Comparison of ENCODE assay signal across 11 cellular contexts in the genomic region with DNA sequence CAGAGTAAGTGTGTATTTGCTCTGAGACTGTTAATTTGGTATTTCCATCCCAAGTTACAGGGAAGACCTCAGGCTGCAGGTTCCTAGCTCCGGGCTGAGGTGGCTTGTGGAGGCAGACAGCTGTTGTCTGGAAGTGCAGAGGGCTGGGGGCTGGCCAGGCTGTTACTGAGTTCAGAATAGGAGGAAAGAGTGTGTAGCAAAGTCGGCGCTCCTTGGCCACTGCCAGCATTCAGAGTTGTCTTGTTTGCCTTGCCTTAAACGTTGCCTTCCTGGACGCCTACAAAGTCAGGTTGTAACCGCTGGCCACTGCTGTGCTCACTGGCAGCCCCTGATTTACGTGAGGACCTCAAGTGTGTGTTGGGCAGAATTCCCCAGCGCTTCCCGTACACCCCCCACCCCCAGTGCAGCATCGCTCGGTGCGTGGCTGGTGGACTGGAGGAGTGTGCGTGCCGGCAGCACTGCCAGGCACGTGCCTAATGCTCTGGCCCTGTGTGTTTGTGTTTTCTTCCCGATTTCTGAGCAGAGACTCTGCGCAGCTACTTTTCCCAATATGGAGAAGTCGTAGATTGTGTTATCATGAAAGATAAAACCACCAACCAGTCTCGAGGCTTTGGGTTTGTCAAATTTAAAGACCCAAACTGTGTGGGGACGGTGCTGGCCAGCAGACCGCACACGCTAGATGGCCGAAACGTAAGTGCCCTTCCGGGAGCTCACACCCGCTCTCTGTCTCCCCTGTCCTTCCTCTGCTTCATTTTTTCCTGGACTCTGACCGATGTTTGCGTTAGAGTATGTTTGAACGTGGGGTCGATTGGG. TPM values are rescaled to one million over a fixed set of nuclear protein-coding genes. Genes with fewer than 3 reads are reported as not detected.
DNase-seq lines count a peak whose midpoint lies in the region; ATAC-seq, FAIRE-seq and TF ChIP-seq lines count a peak whose summit lies in the region.
"Had no signal": no experiment of that assay in that cellular context is flagged by ENCODE, and none has a peak within 500 bp of the region (broad histone marks: within the 10 kb centered on the region; RNA-seq: fewer than 3 reads in every experiment).

No MANE protein-coding gene starts in this region.

- H3K9ac ChIP-seq in GM12878 (ENCODE audit: control insufficient read depth, insufficient read depth, low read length), result no peak overlapping the region
- H3K9ac ChIP-seq in skeletal muscle tissue (ENCODE audit: low read depth in 1 of 3, low read length in 3 of 3), result peak overlapping the region in 2 of 3 donors; percentile 17 to 50

- no peak overlapping the region for H3K27ac ChIP-seq in GM12878 (ENCODE audit: control insufficient read depth, insufficient read depth)
- peak overlapping the region; percentile 99 for H3K27ac ChIP-seq in hepatocyte
- peak overlapping the region; percentile 23 for H3K27ac ChIP-seq in skeletal muscle tissue (ENCODE audit: low read depth, low read length)

- in situ Hi-C loops in GM12878 (cut with MboI), result no loop called here

- RAD21 ChIA-PET in GM12878 (lab: Charles Lee; ENCODE audit: unreplicated experiment), result no interaction called here

- H3K27ac Mint-ChIP-seq in HFFc6 (peak overlapping the region; percentile 70), T-cell (no peak overlapping the region)

- TF ChIP-seq RAD21 in GM12878 (IDR thresholded peaks at IDR 0.05; ENCODE audit: insufficient read depth, low read depth, low read length), result no peak

- POLR2A ChIA-PET in GM12878 (lab: Charles Lee), result no interaction called here
- POLR2A ChIA-PET in T-cell (lab: Charles Lee), result no interaction called here

- BruUV-seq in GM12878 (replicated peaks; lab: Mats Ljungman, UMichigan), result no TSS peak

- WGBS in GM12878 (ENCODE audit: insufficient coverage, insufficient replicate concordance, low lambda C conversion rate, missing lambda C conversion rate), result 92% methylated on average over 30 of the region's 30 CpGs
- WGBS in hepatocyte (ENCODE audit: low lambda C conversion rate, missing lambda C conversion rate), result 72% methylated on average over 30 of the region's 30 CpGs

- H3K27me3 Mint-ChIP-seq in HFFc6 (ENCODE audit: insufficient read depth) (no peaks in the 10 kb centered on the region), T-cell (no peaks in the 10 kb centered on the region)

- H3K36me3 Mint-ChIP-seq in HFFc6 (ENCODE audit: low read depth), result peaks cover 18% of the 10 kb centered on the region
- peaks cover 27% of the 10 kb centered on the region for H3K36me3 Mint-ChIP-seq in T-cell

- H3K27me3 ChIP-seq in GM12878 (replicated peaks in 1 of 2; ENCODE audit: control insufficient read depth in 2 of 2, insufficient read depth in 2 of 2, low read length in 1 of 2), result no peaks in the 10 kb centered on the region
- no peaks in the 10 kb centered on the region for H3K27me3 ChIP-seq in hepatocyte
- no peaks in the 10 kb centered on the region for H3K27me3 ChIP-seq in skeletal muscle tissue (ENCODE audit: control insufficient read depth in 3 of 3, insufficient read depth in 3 of 3, low read length in 3 of 3)

- FAIRE-seq in GM12878 (lab: Jason Lieb, UNC), result no peak

- ATAC-seq in GM12878 (no peak), T-cell (replicated peaks in 1 of 4) (no peak)

- H3K4me1 ChIP-seq in GM12878 (ENCODE audit: control insufficient read depth, insufficient read depth, low read length) (peaks cover 19% of the 10 kb centered on the region), hepatocyte (ENCODE audit: insufficient read depth) (peaks cover 43% of the 10 kb centered on the region), skeletal muscle tissue (ENCODE audit: control insufficient read depth in 3 of 3, insufficient read depth in 3 of 3, low read length in 3 of 3) (peaks cover 50 to 72% (median 67%) of the 10 kb centered on the region in 3 donors)

- H3K79me2 ChIP-seq in GM12878 (ENCODE audit: control insufficient read depth, insufficient read depth, low read length), result peaks cover 51% of the 10 kb centered on the region
- H3K79me2 ChIP-seq in hepatocyte, result peaks cover 90% of the 10 kb centered on the region

- H3K9me3 Mint-ChIP-seq in HFFc6, result no peaks in the 10 kb centered on the region
- H3K9me3 Mint-ChIP-seq in T-cell, result no peaks in the 10 kb centered on the region

- TF ChIP-seq CTCF in HFFc6 (IDR thresholded peaks at IDR 0.05) (no peak), GM12878 (IDR thresholded peaks at IDR 0.05 in 2 of 3, conservative IDR thresholded peaks at IDR 0.05 in 1 of 3; ENCODE audit: control insufficient read depth in 2 of 3, extremely low read depth in 1 of 3, insufficient read depth in 1 of 3, low read depth in 3 of 3, low read length in 3 of 3) (no peak), hepatocyte (IDR thresholded peaks at IDR 0.05; ENCODE audit: poor library complexity) (no peak)

- H3K9me3 ChIP-seq in GM12878 (replicated peaks; ENCODE audit: control insufficient read depth, insufficient read depth, low read length) (no peaks in the 10 kb centered on the region), hepatocyte (ENCODE audit: low read depth) (no peaks in the 10 kb centered on the region), skeletal muscle tissue (ENCODE audit: control insufficient read depth in 3 of 3, low read length in 3 of 3) (no peaks in the 10 kb centered on the region)

- intact Hi-C loops in GM12878 (cut with micrococcal nuclease; ENCODE audit: unreplicated experiment), result no loop called here

- SMC1A ChIA-PET in GM12878 (lab: Charles Lee; ENCODE audit: uncharacterized antibody, unreplicated experiment), result no interaction called here

- H4K20me1 ChIP-seq in GM12878 (ENCODE audit: control insufficient read depth, insufficient read depth), result peaks cover 11% of the 10 kb centered on the region
- peaks cover 55% of the 10 kb centered on the region for H4K20me1 ChIP-seq in hepatocyte (ENCODE audit: insufficient read depth, poor library complexity, severe bottlenecking)

- no peak overlapping the region for H3K4me2 ChIP-seq in GM12878 (ENCODE audit: control insufficient read depth, insufficient read depth)
- H3K4me2 ChIP-seq in hepatocyte, result peak overlapping the region; percentile 75

- H3K4me3 Mint-ChIP-seq in HFFc6, result peak overlapping the region; percentile 24; the same call in 1 of the 2 replicates
- peak overlapping the region in 1 of 3 donors; percentile 27 for H3K4me3 Mint-ChIP-seq in T-cell

- H3K4me1 Mint-ChIP-seq in HFFc6 (ENCODE audit: low read depth) (peaks cover 26% of the 10 kb centered on the region), T-cell (peaks cover 36 to 49% (median 49%) of the 10 kb centered on the region in 3 donors)

- H3K9me2 ChIP-seq in hepatocyte (replicated peaks; ENCODE audit: insufficient read depth), result no peaks in the 10 kb centered on the region

- H3K36me3 ChIP-seq in GM12878 (ENCODE audit: control insufficient read depth in 2 of 2, insufficient read depth in 2 of 2, low read length in 1 of 2), result peaks cover 28 to 42% of the 10 kb centered on the region in 2 experiments; a peak in 3 of 4 replicates
- H3K36me3 ChIP-seq in hepatocyte (replicated peaks; ENCODE audit: insufficient read depth, low read depth), result no peaks in the 10 kb centered on the region
- peaks cover 35 to 40% (median 37%) of the 10 kb centered on the region in 3 donors for H3K36me3 ChIP-seq in skeletal muscle tissue (ENCODE audit: control insufficient read depth in 3 of 3, insufficient read depth in 3 of 3, low read length in 3 of 3)

- TF ChIP-seq EP300 in GM12878 (IDR thresholded peaks at IDR 0.05; ENCODE audit: borderline replicate concordance in 1 of 2, control insufficient read depth in 1 of 2, low read depth in 2 of 2, low read length in 2 of 2), result no peak

- CTCF ChIA-PET in GM12878 (lab: Yijun Ruan, JAX) (no interaction called here), T-cell (lab: Charles Lee) (no interaction called here)

- no peak overlapping the region for H3K4me3 ChIP-seq in GM12878
- H3K4me3 ChIP-seq in hepatocyte, result no peak overlapping the region
- H3K4me3 ChIP-seq in skeletal muscle tissue (ENCODE audit: low read length in 3 of 3), result peak overlapping the region in 2 of 3 donors; percentile 22 to 37

- peak; percentile 44; the same call in 1 of the 2 replicates for TF ChIP-seq POLR2A in GM12878 (IDR thresholded peaks at IDR 0.05; ENCODE audit: low read depth, low read length)

- no peak for DNase-seq in HFFc6
- DNase-seq in GM12878 (ENCODE audit: low read depth, low spot score), result no peak
- no peak for DNase-seq in hepatocyte (ENCODE audit: low spot score)
- no peak for DNase-seq in MV-4-11 (lab: John Stamatoyannopoulos, UW)
- no peak for DNase-seq in T-cell
- no peak for DNase-seq in epidermal melanocyte (ENCODE audit: insufficient read length, low spot score)
- DNase-seq in islet precursor cell, result no peak
- DNase-seq: COR-L47, cortex of kidney, NCI-H345 had no signal

- H2AFZ ChIP-seq in GM12878 (ENCODE audit: control insufficient read depth, low read depth, low read length), result no peak overlapping the region
- H2AFZ ChIP-seq in hepatocyte, result no peak overlapping the region

RNA-seq across cellular contexts. Expression of a gene that starts 10.5 kb away (rescaled TPM):
- 100 to 1,000 TPM in 4 of 6 experiments, 10 to 100 TPM in 2; 87.2 to 109 (median 103) TPM for total RNA-seq in HFFc6 (2021; fragmentation: NEBNext Ultra II Directional; extraction: Animal tissue kit (Norgen Biotek cat#: 25700))
- total RNA-seq in GM12878 (2013; cell fraction: nucleolus; rRNA removed), result 111 and 128 TPM in 2 replicates
- total RNA-seq in GM12878 (2014; rRNA removed) (122 and 127 TPM in 2 replicates), GM12878 (2014; rRNA removed; fragmentation: Illumina TruSeq; extraction: Trizol) (82.5 and 93.4 TPM in 2 replicates), GM12878 (2021) (223 and 240 TPM in 2 replicates), hepatocyte (42.4 and 46.8 TPM in 2 replicates), skeletal muscle tissue (27.1 TPM), T-cell (100 to 1,000 TPM; 153 to 170 (median 161) TPM)
- polyA plus RNA-seq in GM12878 (2011; ENCODE audit: low read depth), result 23.5 TPM
- polyA plus RNA-seq in GM12878 (2011; rRNA removed) (110 and 123 TPM in 2 replicates), GM12878 (2014; fragmentation: Illumina TruSeq; extraction: Trizol) (69.0 and 91.2 TPM in 2 replicates), GM12878 (2014; fragmentation: Nextera tagmentation; extraction: Ambion mirVana) (10 to 100 TPM in 1 of 2 experiments, 1 to 10 TPM in 1; 9.9 to 27.7 TPM), GM12878 (2014; rRNA removed) (164 and 194 TPM in 2 replicates), GM12878 (2016; fragmentation: Nextera tagmentation; extraction: Ambion mirVana) (10 to 100 TPM; 16.9 to 17.9 TPM), hepatocyte (35.8 and 37.9 TPM in 2 replicates)
- 47.6 and 72.8 TPM in 2 replicates for polyA plus RNA-seq in GM12878 (2011; cell fraction: cytosol; rRNA removed)
- 106 and 159 TPM in 2 replicates for polyA plus RNA-seq in GM12878 (2011; cell fraction: nucleus; rRNA removed)
- polyA plus RNA-seq in GM12878 (2012), result 71.1 and 77.1 TPM in 2 replicates
- 27.9 and 29.7 TPM in 2 replicates for polyA minus RNA-seq in GM12878 (2011; rRNA and poly(A)+ RNA removed)
- 26.6 and 31.5 TPM in 2 replicates for polyA minus RNA-seq in GM12878 (2011; cell fraction: cytosol; rRNA and poly(A)+ RNA removed)
- 17.4 and 38.3 TPM in 2 replicates for polyA minus RNA-seq in GM12878 (2011; cell fraction: nucleus; rRNA and poly(A)+ RNA removed)

RNA-seq across cellular contexts. Expression of a gene that starts 16.5 kb away (rescaled TPM):
- total RNA-seq in HFFc6 (2021; fragmentation: NEBNext Ultra II Directional; extraction: Animal tissue kit (Norgen Biotek cat#: 25700)), result 10 to 100 TPM; 55.2 to 71.3 (median 67.7) TPM
- total RNA-seq in GM12878 (2013; cell fraction: nucleolus; rRNA removed), result 6.5 and 6.7 TPM in 2 replicates
- 50.1 and 55.2 TPM in 2 replicates for total RNA-seq in GM12878 (2014; rRNA removed)
- 22.5 and 24.9 TPM in 2 replicates for total RNA-seq in GM12878 (2014; rRNA removed; fragmentation: Illumina TruSeq; extraction: Trizol)
- total RNA-seq in GM12878 (2021), result 49.1 and 52.0 TPM in 2 replicates
- polyA plus RNA-seq in GM12878 (2011; ENCODE audit: low read depth), result 9.2 TPM
- polyA plus RNA-seq in GM12878 (2011; rRNA removed), result 4.7 and 13.0 TPM in 2 replicates
- 13.6 and 22.1 TPM in 2 replicates for polyA plus RNA-seq in GM12878 (2011; cell fraction: cytosol; rRNA removed)
- 11.4 and 12.7 TPM in 2 replicates for polyA plus RNA-seq in GM12878 (2011; cell fraction: nucleus; rRNA removed)
- polyA plus RNA-seq in GM12878 (2012), result 28.9 and 29.0 TPM in 2 replicates
- polyA plus RNA-seq in GM12878 (2014; fragmentation: Illumina TruSeq; extraction: Trizol), result 8.3 and 28.5 TPM in 2 replicates
- 1 to 10 TPM; 1.6 to 5.6 TPM for polyA plus RNA-seq in GM12878 (2014; fragmentation: Nextera tagmentation; extraction: Ambion mirVana)
- polyA plus RNA-seq in GM12878 (2014; rRNA removed), result 56.0 and 65.8 TPM in 2 replicates
- 100 to 1,000 TPM; 122 to 131 TPM for polyA plus RNA-seq in GM12878 (2016; fragmentation: Nextera tagmentation; extraction: Ambion mirVana)
- 4.2 and 10.8 TPM in 2 replicates for polyA minus RNA-seq in GM12878 (2011; rRNA and poly(A)+ RNA removed)
- polyA minus RNA-seq in GM12878 (2011; cell fraction: cytosol; rRNA and poly(A)+ RNA removed), result 4.5 and 11.0 TPM in 2 replicates
- polyA minus RNA-seq in GM12878 (2011; cell fraction: nucleus; rRNA and poly(A)+ RNA removed), result 2.1 and 5.4 TPM in 2 replicates
- 121 and 122 TPM in 2 replicates for total RNA-seq in hepatocyte
- 148 and 170 TPM in 2 replicates for polyA plus RNA-seq in hepatocyte
- total RNA-seq in skeletal muscle tissue, result 101 TPM
- 10 to 100 TPM; 11.8 to 18.1 (median 13.7) TPM for total RNA-seq in T-cell

RNA-seq across cellular contexts. Expression of a gene that starts 20.3 kb away (rescaled TPM):
- 1,000 to 10,000 TPM; 1,047 to 1,358 (median 1,277) TPM for total RNA-seq in HFFc6 (2021; fragmentation: NEBNext Ultra II Directional; extraction: Animal tissue kit (Norgen Biotek cat#: 25700))
- total RNA-seq in GM12878 (2013; cell fraction: nucleolus; rRNA removed), result 239 and 289 TPM in 2 replicates
- total RNA-seq in GM12878 (2014; rRNA removed) (1,524 and 1,715 TPM in 2 replicates), GM12878 (2014; rRNA removed; fragmentation: Illumina TruSeq; extraction: Trizol) (972 and 1,030 TPM in 2 replicates), GM12878 (2021) (2,219 and 2,315 TPM in 2 replicates), hepatocyte (1,556 and 1,885 TPM in 2 replicates), skeletal muscle tissue (354 TPM), T-cell (1,000 to 10,000 TPM; 1,731 to 2,353 (median 2,282) TPM)
- 7,786 TPM for polyA plus RNA-seq in GM12878 (2011; ENCODE audit: low read depth)
- polyA plus RNA-seq in GM12878 (2011; rRNA removed) (524 and 1,111 TPM in 2 replicates), GM12878 (2014; fragmentation: Illumina TruSeq; extraction: Trizol) (209 and 786 TPM in 2 replicates), GM12878 (2014; fragmentation: Nextera tagmentation; extraction: Ambion mirVana) (100 to 1,000 TPM; 559 to 717 TPM), GM12878 (2014; rRNA removed) (3,158 and 3,344 TPM in 2 replicates), GM12878 (2016; fragmentation: Nextera tagmentation; extraction: Ambion mirVana) (1,000 to 10,000 TPM; 1,763 to 1,909 TPM), hepatocyte (938 and 950 TPM in 2 replicates)
- 3,186 and 3,536 TPM in 2 replicates for polyA plus RNA-seq in GM12878 (2011; cell fraction: cytosol; rRNA removed)
- 1,362 and 1,364 TPM in 2 replicates for polyA plus RNA-seq in GM12878 (2011; cell fraction: nucleus; rRNA removed)
- 3,088 and 3,408 TPM in 2 replicates for polyA plus RNA-seq in GM12878 (2012)
- polyA minus RNA-seq in GM12878 (2011; rRNA and poly(A)+ RNA removed), result 256 and 857 TPM in 2 replicates
- 796 and 851 TPM in 2 replicates for polyA minus RNA-seq in GM12878 (2011; cell fraction: cytosol; rRNA and poly(A)+ RNA removed)
- polyA minus RNA-seq in GM12878 (2011; cell fraction: nucleus; rRNA and poly(A)+ RNA removed), result 184 and 257 TPM in 2 replicates

RNA-seq across cellular contexts. Expression of a gene that starts 32.0 kb away (rescaled TPM):
- under 1 TPM; 0.18 to 0.47 (median 0.32) TPM for total RNA-seq in HFFc6 (2021; fragmentation: NEBNext Ultra II Directional; extraction: Animal tissue kit (Norgen Biotek cat#: 25700))
- 0.34 and 0.46 TPM in 2 replicates for total RNA-seq in GM12878 (2013; cell fraction: nucleolus; rRNA removed)
- total RNA-seq in GM12878 (2014; rRNA removed), result under 0.01 and 0.11 TPM in 2 replicates
- total RNA-seq in GM12878 (2014; rRNA removed; fragmentation: Illumina TruSeq; extraction: Trizol), result 0.05 TPM in 1 of 2 replicates, not detected in the other
- 0.08 and 0.26 TPM in 2 replicates for total RNA-seq in GM12878 (2021)
- 0.31 TPM for polyA plus RNA-seq in GM12878 (2011; ENCODE audit: low read depth)
- not detected in 2 replicates for polyA plus RNA-seq in GM12878 (2011; rRNA removed)
- 0.03 TPM in 1 of 2 replicates, not detected in the other for polyA plus RNA-seq in GM12878 (2011; cell fraction: cytosol; rRNA removed)
- 0.18 and 0.38 TPM in 2 replicates for polyA plus RNA-seq in GM12878 (2011; cell fraction: nucleus; rRNA removed)
- 0.27 and 0.43 TPM in 2 replicates for polyA plus RNA-seq in GM12878 (2012)
- polyA plus RNA-seq in GM12878 (2014; fragmentation: Illumina TruSeq; extraction: Trizol), result not detected in 2 replicates
- under 1 TPM in 1 of 2 experiments, not detected in 1; 0.02 TPM for polyA plus RNA-seq in GM12878 (2014; fragmentation: Nextera tagmentation; extraction: Ambion mirVana)
- 0.16 and 0.73 TPM in 2 replicates for polyA plus RNA-seq in GM12878 (2014; rRNA removed)
- under 1 TPM in 1 of 2 experiments, not detected in 1; 0.04 TPM for polyA plus RNA-seq in GM12878 (2016; fragmentation: Nextera tagmentation; extraction: Ambion mirVana)
- polyA minus RNA-seq in GM12878 (2011; rRNA and poly(A)+ RNA removed), result 0.05 TPM in 1 of 2 replicates, not detected in the other
- polyA minus RNA-seq in GM12878 (2011; cell fraction: cytosol; rRNA and poly(A)+ RNA removed), result not detected in 2 replicates
- 0.12 and 0.38 TPM in 2 replicates for polyA minus RNA-seq in GM12878 (2011; cell fraction: nucleus; rRNA and poly(A)+ RNA removed)
- 0.24 and 1.2 TPM in 2 replicates for total RNA-seq in hepatocyte
- 0.36 and 0.40 TPM in 2 replicates for polyA plus RNA-seq in hepatocyte
- total RNA-seq in skeletal muscle tissue, result 1.0 TPM
- under 1 TPM; 0.08 to 0.29 (median 0.13) TPM for total RNA-seq in T-cell

RNA-seq across cellular contexts. Expression of a gene that starts 34.2 kb away (rescaled TPM):
- total RNA-seq in HFFc6 (2021; fragmentation: NEBNext Ultra II Directional; extraction: Animal tissue kit (Norgen Biotek cat#: 25700)), result 100 to 1,000 TPM in 2 of 6 experiments, 10 to 100 TPM in 4; 91.9 to 105 (median 97.6) TPM
- 50.2 and 65.0 TPM in 2 replicates for total RNA-seq in GM12878 (2013; cell fraction: nucleolus; rRNA removed)
- 107 and 143 TPM in 2 replicates for total RNA-seq in GM12878 (2014; rRNA removed)
- 18.5 and 24.1 TPM in 2 replicates for total RNA-seq in GM12878 (2014; rRNA removed; fragmentation: Illumina TruSeq; extraction: Trizol)
- total RNA-seq in GM12878 (2021), result 136 and 143 TPM in 2 replicates
- 16.9 TPM for polyA plus RNA-seq in GM12878 (2011; ENCODE audit: low read depth)
- 12.1 and 43.0 TPM in 2 replicates for polyA plus RNA-seq in GM12878 (2011; rRNA removed)
- polyA plus RNA-seq in GM12878 (2011; cell fraction: cytosol; rRNA removed), result 127 and 227 TPM in 2 replicates
- polyA plus RNA-seq in GM12878 (2011; cell fraction: nucleus; rRNA removed), result 125 and 151 TPM in 2 replicates
- polyA plus RNA-seq in GM12878 (2012), result 64.7 and 88.4 TPM in 2 replicates
- 1.5 and 5.1 TPM in 2 replicates for polyA plus RNA-seq in GM12878 (2014; fragmentation: Illumina TruSeq; extraction: Trizol)
- 10 to 100 TPM; 10.6 to 39.4 TPM for polyA plus RNA-seq in GM12878 (2014; fragmentation: Nextera tagmentation; extraction: Ambion mirVana)
- polyA plus RNA-seq in GM12878 (2014; rRNA removed), result 166 and 177 TPM in 2 replicates
- polyA plus RNA-seq in GM12878 (2016; fragmentation: Nextera tagmentation; extraction: Ambion mirVana), result 100 to 1,000 TPM; 261 to 282 TPM
- polyA minus RNA-seq in GM12878 (2011; rRNA and poly(A)+ RNA removed), result 38.5 and 54.8 TPM in 2 replicates
- polyA minus RNA-seq in GM12878 (2011; cell fraction: cytosol; rRNA and poly(A)+ RNA removed), result 65.2 and 74.7 TPM in 2 replicates
- polyA minus RNA-seq in GM12878 (2011; cell fraction: nucleus; rRNA and poly(A)+ RNA removed), result 16.3 and 29.0 TPM in 2 replicates
- 81.6 and 130 TPM in 2 replicates for total RNA-seq in hepatocyte
- 270 and 276 TPM in 2 replicates for polyA plus RNA-seq in hepatocyte
- total RNA-seq in skeletal muscle tissue, result 43.3 TPM
- 10 to 100 TPM; 50.3 to 85.5 (median 79.6) TPM for total RNA-seq in T-cell

Comparison
In these comparisons a context has a peak if more than half of its experiments do, and no peak if none do; other contexts are left out.
1. H3K4me3 ChIP-seq: peak in skeletal muscle tissue (2 of 3); none in GM12878 (single experiment) and hepatocyte (single experiment).